ENCODE assay signal across 2 cellular contexts in the genomic region with DNA sequence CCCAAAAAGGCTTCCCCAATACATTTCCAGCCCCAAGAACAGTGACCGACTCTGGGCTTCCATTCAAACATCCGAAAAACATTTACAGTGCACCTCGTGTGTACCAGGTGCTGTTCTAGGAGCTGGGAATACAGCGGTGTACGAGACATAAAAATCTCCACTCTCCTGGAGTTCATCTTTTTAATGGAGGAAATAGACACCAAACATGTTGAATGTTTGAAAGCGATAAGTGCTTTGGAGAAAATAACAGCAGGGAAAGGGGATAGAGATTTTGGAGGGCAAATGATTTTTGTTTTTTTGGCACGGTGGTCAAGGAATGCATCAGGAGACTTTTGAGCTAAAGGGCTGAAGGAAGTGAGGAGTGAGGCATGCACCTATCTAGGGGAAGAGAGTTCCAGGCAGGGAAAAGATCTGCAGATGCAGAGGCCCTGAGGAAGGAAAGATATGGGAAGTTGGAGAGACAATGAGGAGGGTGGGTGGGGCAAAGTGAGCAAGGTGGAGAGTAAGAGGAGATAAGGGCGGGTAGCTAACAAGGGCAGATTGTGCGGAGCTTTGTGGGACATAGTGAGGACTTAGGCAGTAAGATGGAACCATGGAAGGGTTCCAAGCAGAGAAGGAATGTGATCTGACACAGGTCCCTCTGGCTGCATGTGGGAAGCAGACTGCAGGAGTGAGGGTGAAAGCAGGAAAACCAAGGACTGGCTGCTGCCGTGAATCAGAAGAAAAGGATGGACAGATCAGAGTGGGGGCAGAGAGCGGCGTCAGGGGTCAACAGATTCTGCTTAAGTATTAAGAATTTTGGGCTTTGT.
TF ChIP-seq lines count a peak whose summit lies in the region.

No MANE protein-coding gene starts in this region.

TF ChIP-seq in GM12878, 131 proteins besides CTCF, POLR2A, EP300 and RAD21:
- TF ChIP-seq HDGF (IDR thresholded peaks at IDR 0.05) = 0 out of 2 replicates have a peak, but pooled peaks have one; percentile 39
- TF ChIP-seq FOXM1 (IDR thresholded peaks at IDR 0.05; ENCODE audit: low read depth, low read length) = no peak
- TF ChIP-seq SMAD5 (IDR thresholded peaks at IDR 0.05; ENCODE audit: low read depth) = peak; percentile 8; the same call in 1 of the 2 replicates
- 0 out of 2 replicates have a peak, but pooled peaks have one; percentile 1 for TF ChIP-seq STAT1 (conservative IDR thresholded peaks at IDR 0.05)
- TF ChIP-seq, protein P1, sequence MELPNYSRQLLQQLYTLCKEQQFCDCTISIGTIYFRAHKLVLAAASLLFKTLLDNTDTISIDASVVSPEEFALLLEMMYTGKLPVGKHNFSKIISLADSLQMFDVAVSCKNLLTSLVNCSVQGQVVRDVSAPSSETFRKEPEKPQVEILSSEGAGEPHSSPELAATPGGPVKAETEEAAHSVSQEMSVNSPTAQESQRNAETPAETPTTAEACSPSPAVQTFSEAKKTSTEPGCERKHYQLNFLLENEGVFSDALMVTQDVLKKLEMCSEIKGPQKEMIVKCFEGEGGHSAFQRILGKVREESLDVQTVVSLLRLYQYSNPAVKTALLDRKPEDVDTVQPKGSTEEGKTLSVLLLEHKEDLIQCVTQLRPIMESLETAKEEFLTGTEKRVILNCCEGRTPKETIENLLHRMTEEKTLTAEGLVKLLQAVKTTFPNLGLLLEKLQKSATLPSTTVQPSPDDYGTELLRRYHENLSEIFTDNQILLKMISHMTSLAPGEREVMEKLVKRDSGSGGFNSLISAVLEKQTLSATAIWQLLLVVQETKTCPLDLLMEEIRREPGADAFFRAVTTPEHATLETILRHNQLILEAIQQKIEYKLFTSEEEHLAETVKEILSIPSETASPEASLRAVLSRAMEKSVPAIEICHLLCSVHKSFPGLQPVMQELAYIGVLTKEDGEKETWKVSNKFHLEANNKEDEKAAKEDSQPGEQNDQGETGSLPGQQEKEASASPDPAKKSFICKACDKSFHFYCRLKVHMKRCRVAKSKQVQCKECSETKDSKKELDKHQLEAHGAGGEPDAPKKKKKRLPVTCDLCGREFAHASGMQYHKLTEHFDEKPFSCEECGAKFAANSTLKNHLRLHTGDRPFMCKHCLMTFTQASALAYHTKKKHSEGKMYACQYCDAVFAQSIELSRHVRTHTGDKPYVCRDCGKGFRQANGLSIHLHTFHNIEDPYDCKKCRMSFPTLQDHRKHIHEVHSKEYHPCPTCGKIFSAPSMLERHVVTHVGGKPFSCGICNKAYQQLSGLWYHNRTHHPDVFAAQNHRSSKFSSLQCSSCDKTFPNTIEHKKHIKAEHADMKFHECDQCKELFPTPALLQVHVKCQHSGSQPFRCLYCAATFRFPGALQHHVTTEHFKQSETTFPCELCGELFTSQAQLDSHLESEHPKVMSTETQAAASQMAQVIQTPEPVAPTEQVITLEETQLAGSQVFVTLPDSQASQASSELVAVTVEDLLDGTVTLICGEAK (IDR thresholded peaks at IDR 0.05; ENCODE audit: borderline replicate concordance) = 0 out of 2 replicates have a peak, but pooled peaks have one; percentile 6
- TF ChIP-seq, protein P2, sequence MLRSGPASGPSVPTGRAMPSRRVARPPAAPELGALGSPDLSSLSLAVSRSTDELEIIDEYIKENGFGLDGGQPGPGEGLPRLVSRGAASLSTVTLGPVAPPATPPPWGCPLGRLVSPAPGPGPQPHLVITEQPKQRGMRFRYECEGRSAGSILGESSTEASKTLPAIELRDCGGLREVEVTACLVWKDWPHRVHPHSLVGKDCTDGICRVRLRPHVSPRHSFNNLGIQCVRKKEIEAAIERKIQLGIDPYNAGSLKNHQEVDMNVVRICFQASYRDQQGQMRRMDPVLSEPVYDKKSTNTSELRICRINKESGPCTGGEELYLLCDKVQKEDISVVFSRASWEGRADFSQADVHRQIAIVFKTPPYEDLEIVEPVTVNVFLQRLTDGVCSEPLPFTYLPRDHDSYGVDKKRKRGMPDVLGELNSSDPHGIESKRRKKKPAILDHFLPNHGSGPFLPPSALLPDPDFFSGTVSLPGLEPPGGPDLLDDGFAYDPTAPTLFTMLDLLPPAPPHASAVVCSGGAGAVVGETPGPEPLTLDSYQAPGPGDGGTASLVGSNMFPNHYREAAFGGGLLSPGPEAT (IDR thresholded peaks at IDR 0.05; ENCODE audit: low read depth) = 0 out of 2 replicates have a peak, but pooled peaks have one; percentile 35

TF ChIP-seq in HepG2, 621 proteins besides CTCF, POLR2A, EP300 and RAD21 (continues in another document):
- TF ChIP-seq ZGPAT (CRISPR knock-in tag; IDR thresholded peaks at IDR 0.05) = 0 out of 2 replicates have a peak, but pooled peaks have one; percentile 22
- peak; percentile 64 for TF ChIP-seq TARDBP (CRISPR knock-in tag; IDR thresholded peaks at IDR 0.05)
- 0 out of 2 replicates have a peak, but pooled peaks have one; percentile 20 for TF ChIP-seq SNAPC5 (CRISPR knock-in tag; IDR thresholded peaks at IDR 0.05; ENCODE audit: borderline replicate concordance)
- no peak for TF ChIP-seq ZBTB8A (CRISPR knock-in tag; IDR thresholded peaks at IDR 0.05; ENCODE audit: borderline replicate concordance, low read depth)
- no peak for TF ChIP-seq ZNF550 (CRISPR knock-in tag; IDR thresholded peaks at IDR 0.05; ENCODE audit: borderline replicate concordance)
- TF ChIP-seq ZSCAN22 (CRISPR knock-in tag; IDR thresholded peaks at IDR 0.05) = 0 out of 2 replicates have a peak, but pooled peaks have one; percentile 1
- no peak for TF ChIP-seq WIZ (CRISPR knock-in tag; IDR thresholded peaks at IDR 0.05)
- TF ChIP-seq ZBTB7B (CRISPR knock-in tag; IDR thresholded peaks at IDR 0.05) = 0 out of 2 replicates have a peak, but pooled peaks have one; percentile 5
- no peak for TF ChIP-seq ZNF83 (CRISPR knock-in tag; IDR thresholded peaks at IDR 0.05; ENCODE audit: borderline replicate concordance)
- 0 out of 2 replicates have a peak, but pooled peaks have one; percentile 37 for TF ChIP-seq ZSCAN31 (CRISPR knock-in tag; IDR thresholded peaks at IDR 0.05; ENCODE audit: low read depth)
- peak; percentile 32; the same call in 1 of the 2 replicates for TF ChIP-seq SP4 (CRISPR knock-in tag; IDR thresholded peaks at IDR 0.05)
- TF ChIP-seq IKZF4 (CRISPR knock-in tag; IDR thresholded peaks at IDR 0.05; ENCODE audit: borderline replicate concordance, low read depth, not compliant biosample characterization) = no peak
- 0 out of 2 replicates have a peak, but pooled peaks have one; percentile 8 for TF ChIP-seq ZNF33B (CRISPR knock-in tag; IDR thresholded peaks at IDR 0.05)
- TF ChIP-seq, protein P1 (IDR thresholded peaks at IDR 0.05) = no peak
- TF ChIP-seq, protein P1 (CRISPR knock-in tag; IDR thresholded peaks at IDR 0.05) = no peak
- TF ChIP-seq ZNF614 (CRISPR knock-in tag; IDR thresholded peaks at IDR 0.05; ENCODE audit: borderline replicate concordance) = 0 out of 2 replicates have a peak, but pooled peaks have one; percentile 6
- TF ChIP-seq, protein P3, sequence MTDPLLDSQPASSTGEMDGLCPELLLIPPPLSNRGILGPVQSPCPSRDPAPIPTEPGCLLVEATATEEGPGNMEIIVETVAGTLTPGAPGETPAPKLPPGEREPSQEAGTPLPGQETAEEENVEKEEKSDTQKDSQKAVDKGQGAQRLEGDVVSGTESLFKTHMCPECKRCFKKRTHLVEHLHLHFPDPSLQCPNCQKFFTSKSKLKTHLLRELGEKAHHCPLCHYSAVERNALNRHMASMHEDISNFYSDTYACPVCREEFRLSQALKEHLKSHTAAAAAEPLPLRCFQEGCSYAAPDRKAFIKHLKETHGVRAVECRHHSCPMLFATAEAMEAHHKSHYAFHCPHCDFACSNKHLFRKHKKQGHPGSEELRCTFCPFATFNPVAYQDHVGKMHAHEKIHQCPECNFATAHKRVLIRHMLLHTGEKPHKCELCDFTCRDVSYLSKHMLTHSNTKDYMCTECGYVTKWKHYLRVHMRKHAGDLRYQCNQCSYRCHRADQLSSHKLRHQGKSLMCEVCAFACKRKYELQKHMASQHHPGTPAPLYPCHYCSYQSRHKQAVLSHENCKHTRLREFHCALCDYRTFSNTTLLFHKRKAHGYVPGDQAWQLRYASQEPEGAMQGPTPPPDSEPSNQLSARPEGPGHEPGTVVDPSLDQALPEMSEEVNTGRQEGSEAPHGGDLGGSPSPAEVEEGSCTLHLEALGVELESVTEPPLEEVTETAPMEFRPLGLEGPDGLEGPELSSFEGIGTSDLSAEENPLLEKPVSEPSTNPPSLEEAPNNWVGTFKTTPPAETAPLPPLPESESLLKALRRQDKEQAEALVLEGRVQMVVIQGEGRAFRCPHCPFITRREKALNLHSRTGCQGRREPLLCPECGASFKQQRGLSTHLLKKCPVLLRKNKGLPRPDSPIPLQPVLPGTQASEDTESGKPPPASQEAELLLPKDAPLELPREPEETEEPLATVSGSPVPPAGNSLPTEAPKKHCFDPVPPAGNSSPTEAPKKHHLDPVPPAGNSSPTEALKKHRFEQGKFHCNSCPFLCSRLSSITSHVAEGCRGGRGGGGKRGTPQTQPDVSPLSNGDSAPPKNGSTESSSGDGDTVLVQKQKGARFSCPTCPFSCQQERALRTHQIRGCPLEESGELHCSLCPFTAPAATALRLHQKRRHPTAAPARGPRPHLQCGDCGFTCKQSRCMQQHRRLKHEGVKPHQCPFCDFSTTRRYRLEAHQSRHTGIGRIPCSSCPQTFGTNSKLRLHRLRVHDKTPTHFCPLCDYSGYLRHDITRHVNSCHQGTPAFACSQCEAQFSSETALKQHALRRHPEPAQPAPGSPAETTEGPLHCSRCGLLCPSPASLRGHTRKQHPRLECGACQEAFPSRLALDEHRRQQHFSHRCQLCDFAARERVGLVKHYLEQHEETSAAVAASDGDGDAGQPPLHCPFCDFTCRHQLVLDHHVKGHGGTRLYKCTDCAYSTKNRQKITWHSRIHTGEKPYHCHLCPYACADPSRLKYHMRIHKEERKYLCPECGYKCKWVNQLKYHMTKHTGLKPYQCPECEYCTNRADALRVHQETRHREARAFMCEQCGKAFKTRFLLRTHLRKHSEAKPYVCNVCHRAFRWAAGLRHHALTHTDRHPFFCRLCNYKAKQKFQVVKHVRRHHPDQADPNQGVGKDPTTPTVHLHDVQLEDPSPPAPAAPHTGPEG (CRISPR knock-in tag; IDR thresholded peaks at IDR 0.05) = 0 out of 2 replicates have a peak, but pooled peaks have one; percentile 24
- no peak for TF ChIP-seq CAMTA2 (CRISPR knock-in tag; IDR thresholded peaks at IDR 0.05; ENCODE audit: borderline replicate concordance)
- no peak for TF ChIP-seq ZFP36L2 (CRISPR knock-in tag; IDR thresholded peaks at IDR 0.05)
- TF ChIP-seq ZBTB20 (CRISPR knock-in tag; IDR thresholded peaks at IDR 0.05; ENCODE audit: borderline replicate concordance, low read depth) = no peak
- TF ChIP-seq ZNF253 (CRISPR knock-in tag; IDR thresholded peaks at IDR 0.05; ENCODE audit: borderline replicate concordance) = 0 out of 2 replicates have a peak, but pooled peaks have one; percentile 20
- no peak for TF ChIP-seq ZBTB3 (CRISPR knock-in tag; IDR thresholded peaks at IDR 0.05; ENCODE audit: borderline replicate concordance, low read depth)
